12 cellular contexts compared by ENCODE assay signal in the genomic region with DNA sequence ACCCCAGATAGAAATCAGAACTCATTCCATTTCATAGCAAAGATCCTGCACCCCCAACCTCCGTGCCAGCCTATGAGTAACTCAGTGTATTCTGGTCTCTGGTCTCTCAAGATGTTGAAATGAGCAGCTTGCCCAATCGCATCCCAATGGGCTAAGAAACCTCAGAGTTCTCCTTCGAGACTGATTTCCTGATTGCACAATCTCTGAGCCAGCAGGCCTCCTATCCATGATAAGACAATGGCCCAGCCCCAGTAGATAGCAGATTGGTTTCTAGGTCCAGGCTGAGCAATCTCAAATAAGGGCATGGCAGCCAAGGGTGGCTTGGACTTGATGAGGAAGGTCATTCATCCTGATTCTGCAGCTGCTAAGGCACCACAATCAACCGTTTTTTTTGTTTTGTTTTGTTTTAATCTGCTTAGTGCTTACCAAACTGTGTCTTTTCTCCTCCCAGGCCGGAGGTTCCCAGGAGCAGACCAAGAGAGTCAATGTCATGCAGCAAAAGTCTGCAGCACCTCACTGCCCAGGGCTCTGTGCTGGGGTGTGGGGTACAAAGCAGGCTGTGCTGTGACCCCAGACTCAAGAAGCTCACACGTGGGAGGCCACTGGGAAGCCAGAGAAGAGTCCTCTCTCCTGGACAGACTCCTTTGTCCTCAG.
A peak's percentile ranks its signal among the peaks of the same experiment; 100 is the strongest.
DNase-seq lines count a peak whose midpoint lies in the region; ATAC-seq, FAIRE-seq and TF ChIP-seq lines count a peak whose summit lies in the region.
"Had no signal": no experiment of that assay in that cellular context is flagged by ENCODE, and none has a peak within 500 bp of the region (broad histone marks: within the 10 kb centered on the region; RNA-seq: fewer than 3 reads in every experiment).

No MANE protein-coding gene starts in this region.

- H3K4me3 ChIP-seq in A549 (no peak overlapping the region), MG63 (no peak overlapping the region), cardiac fibroblast (replicated peaks in 1 of 2; ENCODE audit: low read depth in 2 of 2, low read length in 2 of 2) (no peak overlapping the region), lower leg skin (ENCODE audit: low read depth, poor library complexity, severe bottlenecking) (no peak overlapping the region)

- H3K9me3 ChIP-seq in A549 (peaks cover 15% of the 10 kb centered on the region; the same call in 2 of the 3 replicates), MG63 (peaks cover 5% of the 10 kb centered on the region; the same call in 1 of the 2 replicates)

- H3K4me1 ChIP-seq in A549, result peaks cover 9% of the 10 kb centered on the region; the same call in 1 of the 3 replicates

- DNase-seq in A549 (ENCODE audit: low read depth in 1 of 2, low spot score in 1 of 2), result peak; percentile 19 to 58
- peak; percentile 23 for DNase-seq in MG63
- DNase-seq in cardiac fibroblast (ENCODE audit: low read depth in 2 of 2), result peak; percentile 94 to 96
- peak; percentile 76 to 90 for DNase-seq in lower leg skin (ENCODE audit: low spot score in 2 of 2)
- DNase-seq in stimulated activated CD4-positive, alpha-beta T cell treated with anti-CD3 and anti-CD28 coated beads, Interleukin-12 subunit alpha, Interleukin-12 subunit beta, amount 100 ng/mL, for 4 hours, result no peak
- DNase-seq in COLO668 (lab: John Stamatoyannopoulos, UW; ENCODE audit: unreplicated experiment), result no peak
- DNase-seq in activated CD4-positive, alpha-beta memory T cell treated with anti-CD3 and anti-CD28 coated beads for 36 hours, result no peak
- no peak for DNase-seq in glutamatergic neuron
- DNase-seq: activated naive CD4-positive, alpha-beta T cell treated with Interleukin-2 at 50 U/mL for 16 hours; NCI-H187 treated with DMSO at 0.1 percent for 48 hours; occipital lobe had no signal

- intact Hi-C loops in lower leg skin (cut with DNase I; ENCODE audit: low total_unique reads), result no loop called here
- intact Hi-C loops in activated CD4-positive, alpha-beta memory T cell treated with anti-CD3 and anti-CD28 coated beads for 36 hours (cut with micrococcal nuclease), result no loop called here

- H3K27ac Mint-ChIP-seq in activated CD4-positive, alpha-beta memory T cell treated with anti-CD3 and anti-CD28 coated beads for 36 hours, result no peak overlapping the region
- no peak overlapping the region for H3K27ac Mint-ChIP-seq in glutamatergic neuron (ENCODE audit: unreplicated experiment)
- H3K27ac Mint-ChIP-seq: T-helper 1 cell treated with Interleukin-12 subunit alpha and Interleukin-12 subunit beta and Interleukin-4 antibody, amounts not matched to agents 30 μg/mL and 1 μg/mL, for 36 hours had no signal

- no peaks in the 10 kb centered on the region for H3K27me3 ChIP-seq in MG63

- H3K4me3 Mint-ChIP-seq in activated CD4-positive, alpha-beta memory T cell treated with anti-CD3 and anti-CD28 coated beads for 36 hours, result no peak overlapping the region
- no peak overlapping the region for H3K4me3 Mint-ChIP-seq in glutamatergic neuron (ENCODE audit: unreplicated experiment)
- H3K4me3 Mint-ChIP-seq: T-helper 1 cell treated with Interleukin-12 subunit alpha and Interleukin-12 subunit beta and Interleukin-4 antibody, amounts not matched to agents 30 μg/mL and 1 μg/mL, for 36 hours had no signal

- H3K4me1 Mint-ChIP-seq in activated CD4-positive, alpha-beta memory T cell treated with anti-CD3 and anti-CD28 coated beads for 36 hours (ENCODE audit: low read depth), result no peaks in the 10 kb centered on the region
- H3K4me1 Mint-ChIP-seq in glutamatergic neuron (ENCODE audit: low read depth, unreplicated experiment), result no peaks in the 10 kb centered on the region

- no peak for TF ChIP-seq EP300 in A549 (IDR thresholded peaks at IDR 0.05)

- H3K4me2 ChIP-seq in A549, result 0 out of 3 replicates have a peak overlapping the region, but pooled peaks have one; percentile 1

- peak overlapping the region; percentile 33 to 54; a peak in 4 of 6 replicates for H3K27ac ChIP-seq in A549

- FAIRE-seq in A549 (lab: Jason Lieb, UNC), result no peak

- peaks cover 6% of the 10 kb centered on the region for H3K27me3 Mint-ChIP-seq in activated CD4-positive, alpha-beta memory T cell treated with anti-CD3 and anti-CD28 coated beads for 36 hours
- H3K27me3 Mint-ChIP-seq in glutamatergic neuron (ENCODE audit: unreplicated experiment), result peaks cover 5% of the 10 kb centered on the region

- H3K9me3 Mint-ChIP-seq in activated CD4-positive, alpha-beta memory T cell treated with anti-CD3 and anti-CD28 coated beads for 36 hours, result peaks cover 19% of the 10 kb centered on the region
- peaks cover 5% of the 10 kb centered on the region for H3K9me3 Mint-ChIP-seq in glutamatergic neuron (ENCODE audit: unreplicated experiment)

- no peak for TF ChIP-seq POLR2A in A549 (IDR thresholded peaks at IDR 0.05; ENCODE audit: low read length)
- TF ChIP-seq POLR2A in lower leg skin (IDR thresholded peaks at IDR 0.05), result no peak

- no peaks in the 10 kb centered on the region for H3K36me3 Mint-ChIP-seq in activated CD4-positive, alpha-beta memory T cell treated with anti-CD3 and anti-CD28 coated beads for 36 hours
- no peaks in the 10 kb centered on the region for H3K36me3 Mint-ChIP-seq in glutamatergic neuron (ENCODE audit: unreplicated experiment)

- peak; percentile 58 to 84 for ATAC-seq in A549

- no peak for TF ChIP-seq RAD21 in A549 (conservative IDR thresholded peaks at IDR 0.05 in 1 of 2, IDR thresholded peaks at IDR 0.05 in 1 of 2)

- CTCF ChIA-PET in A549 (lab: Yijun Ruan, JAX), result interaction anchor here (0.7 to 1.7 kb wide), 10 partner anchors 10 to 639 kb away, joined by 3 to 6 read pairs (median 3); no protein-coding TSS in a partner anchor
- CTCF ChIA-PET in activated CD4-positive, alpha-beta memory T cell treated with anti-CD3 and anti-CD28 coated beads for 36 hours (lab: Charles Lee), result no interaction called here

- POLR2A ChIA-PET in A549 (lab: Yijun Ruan, JAX), result no interaction called here
- POLR2A ChIA-PET in activated CD4-positive, alpha-beta memory T cell treated with anti-CD3 and anti-CD28 coated beads for 36 hours (lab: Charles Lee), result no interaction called here

- H3K36me3 ChIP-seq in MG63, result no peaks in the 10 kb centered on the region

- 15% methylated on average over 6 of the region's 6 CpGs for WGBS in A549 (ENCODE audit: missing lambda C conversion rate)
- WGBS in lower leg skin, 2 donors, result 67 to 80% methylated on average over 6 of the region's 6 CpGs

- TF ChIP-seq CTCF in A549 (IDR thresholded peaks at IDR 0.05) (no peak), cardiac fibroblast (IDR thresholded peaks at IDR 0.05; ENCODE audit: low read depth, low read length) (no peak), lower leg skin (IDR thresholded peaks at IDR 0.05) (no peak), glutamatergic neuron (IDR thresholded peaks at IDR 0.05; ENCODE audit: partially characterized antibody, unreplicated experiment) (no peak)

TF ChIP-seq in A549, 52 proteins besides CTCF, POLR2A, EP300 and RAD21:
- TF ChIP-seq, protein P1, sequence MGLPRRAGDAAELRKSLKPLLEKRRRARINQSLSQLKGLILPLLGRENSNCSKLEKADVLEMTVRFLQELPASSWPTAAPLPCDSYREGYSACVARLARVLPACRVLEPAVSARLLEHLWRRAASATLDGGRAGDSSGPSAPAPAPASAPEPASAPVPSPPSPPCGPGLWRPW (IDR thresholded peaks at IDR 0.05), result peak; percentile 73; the same call in 1 of the 2 replicates
- TF ChIP-seq SMC3 (IDR thresholded peaks at IDR 0.05) (no peak), CEBPB (IDR thresholded peaks at IDR 0.05) (peak; percentile 88 to 95)

Comparison
In these comparisons a context has a peak if more than half of its experiments do, and no peak if none do; other contexts are left out.
1. DNase-seq: peak in A549 (2 of 2), MG63 (single experiment), cardiac fibroblast (2 of 2) and lower leg skin (2 of 2); none in stimulated activated CD4-positive, alpha-beta T cell treated with anti-CD3 and anti-CD28 coated beads, Interleukin-12 subunit alpha, Interleukin-12 subunit beta, amount 100 ng/mL, for 4 hours (single experiment), COLO668 (single experiment), activated CD4-positive, alpha-beta memory T cell treated with anti-CD3 and anti-CD28 coated beads for 36 hours (single experiment) and glutamatergic neuron (single experiment).